ENCODE assay signal across 17 cellular contexts in genomic region chr2:127596311-127597045, GRCh38. TPM values are rescaled to one million over a fixed set of nuclear protein-coding genes. Genes with fewer than 3 reads are reported as not detected.
DNase-seq lines count a peak whose midpoint lies in the region; ATAC-seq and TF ChIP-seq lines count a peak whose summit lies in the region.
"Had no signal": no experiment of that assay in that cellular context is flagged by ENCODE, and none has a peak within 500 bp of the region (broad histone marks: within the 10 kb centered on the region; RNA-seq: fewer than 3 reads in every experiment).

No MANE protein-coding gene starts in this region.

- no peak overlapping the region for H3K4me3 Mint-ChIP-seq in activated naive CD4-positive, alpha-beta T cell treated with anti-CD3 and anti-CD28 coated beads for 36 hours
- H3K4me3 Mint-ChIP-seq in central memory CD8-positive, alpha-beta T cell, result no peak overlapping the region
- H3K4me3 Mint-ChIP-seq in type B pancreatic cell, result no peak overlapping the region
- H3K4me3 Mint-ChIP-seq: CD14-positive monocyte had no signal

- H3K27me3 ChIP-seq in osteoblast (ENCODE audit: insufficient read depth, low read length), result no peaks in the 10 kb centered on the region
- H3K27me3 ChIP-seq in mesenchymal stem cell (ENCODE audit: control insufficient read depth in 1 of 2, insufficient read depth in 1 of 2, low read length in 2 of 2), result no peaks in the 10 kb centered on the region

- DNase-seq in activated naive CD4-positive, alpha-beta T cell treated with anti-CD3 and anti-CD28 coated beads for 36 hours, result peak; percentile 0
- DNase-seq in activated naive CD4-positive, alpha-beta T cell treated with anti-CD3 and anti-CD28 coated beads, Interleukin-2, amount 50 U/mL, for 16 hours, result no peak
- no peak for DNase-seq in central memory CD8-positive, alpha-beta T cell (ENCODE audit: low spot score in 2 of 2)
- DNase-seq in osteoblast (ENCODE audit: insufficient read length, low spot score, missing footprints), result peak; percentile 29
- DNase-seq in type B pancreatic cell (ENCODE audit: extremely low spot score, unreplicated experiment), result peak; percentile 54
- no peak for DNase-seq in mesenchymal stem cell
- no peak for DNase-seq in DMS79 treated with DMSO at 0.1 percent for 48 hours (lab: John Stamatoyannopoulos, UW)
- no peak for DNase-seq in retina
- DNase-seq: DMS53, NCI-H2227 treated with DMSO at 0.1 percent for 48 hours, NCI-H526 treated with DMSO at 0.1 percent for 48 hours had no signal

- no peak overlapping the region for H3K14ac ChIP-seq in mesenchymal stem cell (ENCODE audit: low read length in 2 of 2)

- H3K36me3 ChIP-seq in osteoblast (ENCODE audit: insufficient read depth, low read length), result no peaks in the 10 kb centered on the region
- H3K36me3 ChIP-seq in mesenchymal stem cell (ENCODE audit: control insufficient read depth in 1 of 2, insufficient read depth in 2 of 2, low read depth in 1 of 2, low read length in 2 of 2), result no peaks in the 10 kb centered on the region

- H3K9me3 Mint-ChIP-seq in activated naive CD4-positive, alpha-beta T cell treated with anti-CD3 and anti-CD28 coated beads for 36 hours, result peaks cover 1% of the 10 kb centered on the region
- H3K9me3 Mint-ChIP-seq in central memory CD8-positive, alpha-beta T cell, result no peaks in the 10 kb centered on the region
- H3K9me3 Mint-ChIP-seq in type B pancreatic cell, result no peaks in the 10 kb centered on the region

- H2AK5ac ChIP-seq in mesenchymal stem cell (ENCODE audit: low read length, severe bottlenecking), result no peak overlapping the region

- H2BK5ac ChIP-seq in mesenchymal stem cell (ENCODE audit: low read depth, low read length, poor library complexity, severe bottlenecking), result no peak overlapping the region

- no peak overlapping the region for H3K27ac Mint-ChIP-seq in activated naive CD4-positive, alpha-beta T cell treated with anti-CD3 and anti-CD28 coated beads for 36 hours
- H3K27ac Mint-ChIP-seq in central memory CD8-positive, alpha-beta T cell (ENCODE audit: low read depth), result peak overlapping the region; percentile 44
- H3K27ac Mint-ChIP-seq in type B pancreatic cell, result no peak overlapping the region
- H3K27ac Mint-ChIP-seq: CD14-positive monocyte had no signal

- H3K79me1 ChIP-seq in mesenchymal stem cell (replicated peaks; ENCODE audit: low read length, poor library complexity, severe bottlenecking), result no peaks in the 10 kb centered on the region

- no peaks in the 10 kb centered on the region for H4K20me1 ChIP-seq in osteoblast (ENCODE audit: insufficient read depth, low read length)

- no peak overlapping the region for H2BK120ac ChIP-seq in mesenchymal stem cell (ENCODE audit: low read depth, low read length)

- intact Hi-C loops in activated naive CD4-positive, alpha-beta T cell treated with anti-CD3 and anti-CD28 coated beads for 36 hours (cut with micrococcal nuclease), result loop anchor here (10.0 kb wide), 1 partner anchor 638 kb away; no protein-coding TSS in a partner anchor

- no peak overlapping the region for H3K18ac ChIP-seq in mesenchymal stem cell (ENCODE audit: low read depth in 1 of 2, low read length in 2 of 2)

- CTCF ChIA-PET in activated naive CD4-positive, alpha-beta T cell treated with anti-CD3 and anti-CD28 coated beads for 36 hours (lab: Charles Lee), result interaction anchor here (6.9 kb wide), 1 partner anchor 53 kb away, joined by 145 read pairs; the partner anchor contains the start of gene GPR17

- no peak overlapping the region for H2BK12ac ChIP-seq in mesenchymal stem cell (ENCODE audit: low read length in 2 of 2)

- H3K4me2 ChIP-seq in osteoblast (ENCODE audit: insufficient read depth, low read length) (no peak overlapping the region), mesenchymal stem cell (ENCODE audit: low read length, poor library complexity, severe bottlenecking) (no peak overlapping the region)
- H3K4me2 ChIP-seq: A549 had no signal

- ATAC-seq in central memory CD8-positive, alpha-beta T cell (replicated peaks; ENCODE audit: extremely low read depth, poor library complexity, severe bottlenecking), result no peak
- ATAC-seq: A549, GM12878, K562 had no signal

- H3K9ac ChIP-seq in mesenchymal stem cell (ENCODE audit: low read length), result no peak overlapping the region

- TF ChIP-seq CTCF in osteoblast (IDR thresholded peaks at IDR 0.05; ENCODE audit: extremely low read depth, low read depth, low read length) (no peak), type B pancreatic cell (conservative IDR thresholded peaks at IDR 0.05) (no peak)

- H2AFZ ChIP-seq in osteoblast (ENCODE audit: low read length) (no peak overlapping the region), mesenchymal stem cell (ENCODE audit: low read depth, low read length) (no peak overlapping the region)

- 92% methylated on average over 13 of the region's 14 CpGs for WGBS in mesenchymal stem cell

- no peak overlapping the region for H4K8ac ChIP-seq in mesenchymal stem cell (ENCODE audit: low read length)

- no peak overlapping the region for H3K23ac ChIP-seq in mesenchymal stem cell (ENCODE audit: low read length in 2 of 2)

- no peak overlapping the region for H3K4ac ChIP-seq in mesenchymal stem cell (ENCODE audit: low read depth in 1 of 2, low read length in 2 of 2)

- no peak overlapping the region for H3K27ac ChIP-seq in osteoblast (ENCODE audit: low read depth, low read length)
- H3K27ac ChIP-seq in mesenchymal stem cell (ENCODE audit: low read length, poor library complexity, severe bottlenecking), result no peak overlapping the region
- H3K27ac ChIP-seq: A549 had no signal

- no peaks in the 10 kb centered on the region for H3K36me3 Mint-ChIP-seq in activated naive CD4-positive, alpha-beta T cell treated with anti-CD3 and anti-CD28 coated beads for 36 hours (ENCODE audit: low read depth)
- peaks cover 2% of the 10 kb centered on the region for H3K36me3 Mint-ChIP-seq in central memory CD8-positive, alpha-beta T cell (ENCODE audit: insufficient read depth)
- no peaks in the 10 kb centered on the region for H3K36me3 Mint-ChIP-seq in type B pancreatic cell
- H3K36me3 Mint-ChIP-seq: CD14-positive monocyte had no signal

- H3K4me1 ChIP-seq in osteoblast (ENCODE audit: insufficient read depth, low read length), result peaks cover 7% of the 10 kb centered on the region
- no peaks in the 10 kb centered on the region for H3K4me1 ChIP-seq in mesenchymal stem cell (ENCODE audit: control insufficient read depth, insufficient read depth, low read depth, low read length)
- H3K4me1 ChIP-seq: A549, Caco-2 had no signal

- H3K79me2 ChIP-seq in osteoblast (ENCODE audit: insufficient read depth, low read length), result no peaks in the 10 kb centered on the region

- H3K9me3 ChIP-seq in osteoblast (ENCODE audit: low read depth, low read length) (no peaks in the 10 kb centered on the region), mesenchymal stem cell (ENCODE audit: control insufficient read depth, low read length) (peaks cover 5% of the 10 kb centered on the region)
- H3K9me3 ChIP-seq: Caco-2 had no signal

- no peak overlapping the region for H3K4me3 ChIP-seq in osteoblast (ENCODE audit: insufficient read depth, low read length)
- no peak overlapping the region for H3K4me3 ChIP-seq in mesenchymal stem cell (ENCODE audit: insufficient read depth in 1 of 2, low read depth in 1 of 2, low read length in 2 of 2)
- H3K4me3 ChIP-seq: A549, GM12878, K562 had no signal

- H2BK15ac ChIP-seq in mesenchymal stem cell (ENCODE audit: low read depth, poor library complexity, severe bottlenecking), result no peak overlapping the region

- no peak overlapping the region for H4K91ac ChIP-seq in mesenchymal stem cell (ENCODE audit: low read length)

- H3K4me1 Mint-ChIP-seq in activated naive CD4-positive, alpha-beta T cell treated with anti-CD3 and anti-CD28 coated beads for 36 hours (ENCODE audit: low read depth), result peaks cover 4% of the 10 kb centered on the region
- no peaks in the 10 kb centered on the region for H3K4me1 Mint-ChIP-seq in central memory CD8-positive, alpha-beta T cell
- no peaks in the 10 kb centered on the region for H3K4me1 Mint-ChIP-seq in type B pancreatic cell (ENCODE audit: unreplicated experiment)
- H3K4me1 Mint-ChIP-seq: CD14-positive monocyte had no signal

- H3K27me3 Mint-ChIP-seq in activated naive CD4-positive, alpha-beta T cell treated with anti-CD3 and anti-CD28 coated beads for 36 hours (ENCODE audit: low read depth), result no peaks in the 10 kb centered on the region
- peaks cover 33% of the 10 kb centered on the region for H3K27me3 Mint-ChIP-seq in central memory CD8-positive, alpha-beta T cell
- H3K27me3 Mint-ChIP-seq in type B pancreatic cell, result peaks cover 12% of the 10 kb centered on the region

RNA-seq across cellular contexts. Expression of gene GPR17, which starts 49.5 kb away (rescaled TPM):
- not detected for total RNA-seq in activated naive CD4-positive, alpha-beta T cell treated with anti-CD3 and anti-CD28 coated beads for 36 hours
- total RNA-seq in osteoblast (not detected in 2 replicates), type B pancreatic cell (ENCODE audit: low replicate concordance) (0.19 TPM in 1 of 2 replicates, not detected in the other)
- not detected for polyA plus RNA-seq in mesenchymal stem cell (2013, experiment 1 of 2)
- polyA plus RNA-seq in mesenchymal stem cell (2013, experiment 2 of 2), result not detected
- total RNA-seq: Caco-2, G401, GM12878, K562 had no signal
- polyA plus RNA-seq: A549, CD14-positive monocyte, GM12878, K562 had no signal

Comparison
In these comparisons a context has a peak if more than half of its experiments do, and no peak if none do; other contexts are left out.
1. DNase-seq: peak in activated naive CD4-positive, alpha-beta T cell treated with anti-CD3 and anti-CD28 coated beads for 36 hours (single experiment), osteoblast (single experiment) and type B pancreatic cell (single experiment); none in activated naive CD4-positive, alpha-beta T cell treated with anti-CD3 and anti-CD28 coated beads, Interleukin-2, amount 50 U/mL, for 16 hours (single experiment), central memory CD8-positive, alpha-beta T cell (0 of 2), mesenchymal stem cell (single experiment), DMS79 treated with DMSO at 0.1 percent for 48 hours (single experiment) and retina (single experiment).